In the genomic region with DNA sequence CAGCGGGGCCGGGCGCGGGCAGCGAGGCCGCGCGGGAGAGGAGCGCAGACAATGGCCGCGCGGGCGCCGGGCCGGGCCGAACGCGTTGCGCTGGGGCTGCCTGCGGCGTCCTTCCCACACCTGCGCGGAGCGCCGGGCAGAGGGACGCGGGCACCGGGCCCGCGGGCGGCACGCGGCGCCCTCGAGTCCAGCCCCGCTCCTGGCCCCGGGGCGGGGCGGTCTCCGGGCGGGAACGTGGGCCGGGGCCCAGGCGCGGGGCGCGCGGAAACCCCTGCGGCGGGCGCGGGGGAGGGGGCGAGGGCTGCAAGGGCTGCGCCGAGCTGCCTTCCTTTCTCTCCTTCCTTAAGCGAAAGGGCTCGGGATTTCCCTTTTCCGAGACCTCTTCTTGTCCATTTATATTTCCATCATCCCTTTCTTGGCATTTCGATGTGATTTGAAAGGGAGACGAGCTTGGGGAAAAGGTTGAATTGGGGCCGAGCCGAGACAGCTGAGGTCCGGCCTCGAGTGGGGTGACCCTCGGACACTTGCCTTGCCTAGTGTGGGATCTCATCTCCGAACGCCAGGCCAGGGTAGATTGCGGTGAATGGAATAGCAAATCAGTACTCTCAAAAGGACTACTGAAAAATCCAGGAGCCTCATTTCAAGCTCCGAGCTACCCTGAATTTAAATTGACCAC, we compare ENCODE assay signal across 1 cellular context.
TF ChIP-seq lines count a peak whose summit lies in the region.

No MANE protein-coding gene starts in this region.

TF ChIP-seq in HepG2, 621 proteins besides CTCF, POLR2A, EP300 and RAD21 (continued from another document and continues in another):
- TF ChIP-seq, protein P1, sequence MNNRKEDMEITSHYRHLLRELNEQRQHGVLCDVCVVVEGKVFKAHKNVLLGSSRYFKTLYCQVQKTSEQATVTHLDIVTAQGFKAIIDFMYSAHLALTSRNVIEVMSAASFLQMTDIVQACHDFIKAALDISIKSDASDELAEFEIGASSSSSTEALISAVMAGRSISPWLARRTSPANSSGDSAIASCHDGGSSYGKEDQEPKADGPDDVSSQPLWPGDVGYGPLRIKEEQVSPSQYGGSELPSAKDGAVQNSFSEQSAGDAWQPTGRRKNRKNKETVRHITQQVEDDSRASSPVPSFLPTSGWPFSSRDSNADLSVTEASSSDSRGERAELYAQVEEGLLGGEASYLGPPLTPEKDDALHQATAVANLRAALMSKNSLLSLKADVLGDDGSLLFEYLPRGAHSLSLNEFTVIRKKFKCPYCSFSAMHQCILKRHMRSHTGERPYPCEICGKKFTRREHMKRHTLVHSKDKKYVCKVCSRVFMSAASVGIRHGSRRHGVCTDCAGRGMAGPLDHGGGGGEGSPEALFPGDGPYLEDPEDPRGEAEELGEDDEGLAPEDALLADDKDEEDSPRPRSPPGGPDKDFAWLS (CRISPR knock-in tag; IDR thresholded peaks at IDR 0.05; ENCODE audit: borderline replicate concordance), result no peak
- TF ChIP-seq ZNF207 (IDR thresholded peaks at IDR 0.05; ENCODE audit: borderline replicate concordance) (no peak), ZNF136 (CRISPR knock-in tag; IDR thresholded peaks at IDR 0.05; ENCODE audit: low read depth) (no peak), SRSF4 (IDR thresholded peaks at IDR 0.05; ENCODE audit: low read depth, low read length, poor library complexity, severe bottlenecking) (no peak), GFI1 (CRISPR knock-in tag; IDR thresholded peaks at IDR 0.05; ENCODE audit: borderline replicate concordance) (peak; percentile 7; the same call in 1 of the 2 replicates), SATB2 (CRISPR knock-in tag; IDR thresholded peaks at IDR 0.05) (no peak), NFIC (IDR thresholded peaks at IDR 0.05; ENCODE audit: low read length) (no peak), ZKSCAN5 (CRISPR knock-in tag; IDR thresholded peaks at IDR 0.05) (no peak), ZFP82 (CRISPR knock-in tag; IDR thresholded peaks at IDR 0.05; ENCODE audit: borderline replicate concordance) (no peak), GATA4 (IDR thresholded peaks at IDR 0.05; ENCODE audit: borderline replicate concordance, low read depth) (no peak), ARNTL (CRISPR knock-in tag; IDR thresholded peaks at IDR 0.05) (no peak), NR2C2 (CRISPR knock-in tag; IDR thresholded peaks at IDR 0.05; ENCODE audit: borderline replicate concordance) (no peak), KMT2B (CRISPR knock-in tag; IDR thresholded peaks at IDR 0.05) (no peak), MYNN (CRISPR knock-in tag; IDR thresholded peaks at IDR 0.05; ENCODE audit: low read depth) (no peak), REXO4 (CRISPR knock-in tag; IDR thresholded peaks at IDR 0.05; ENCODE audit: borderline replicate concordance) (no peak), ZNF570 (CRISPR knock-in tag; IDR thresholded peaks at IDR 0.05; ENCODE audit: borderline replicate concordance) (no peak), SAP130 (CRISPR knock-in tag; IDR thresholded peaks at IDR 0.05; ENCODE audit: low read depth) (no peak), ZNF251 (CRISPR knock-in tag; IDR thresholded peaks at IDR 0.05) (no peak), MZF1 (CRISPR knock-in tag; IDR thresholded peaks at IDR 0.05; ENCODE audit: borderline replicate concordance) (no peak), RXRA (CRISPR knock-in tag; IDR thresholded peaks at IDR 0.05) (no peak), RBAK (CRISPR knock-in tag; IDR thresholded peaks at IDR 0.05) (no peak), EZH2 (conservative IDR thresholded peaks at IDR 0.05; ENCODE audit: low read depth, low read length) (no peak), GABPA (IDR thresholded peaks at IDR 0.05; ENCODE audit: low read depth, low read length) (no peak), GABPA (CRISPR knock-in tag; IDR thresholded peaks at IDR 0.05; ENCODE audit: low read depth) (no peak), ZSCAN22 (CRISPR knock-in tag; IDR thresholded peaks at IDR 0.05) (no peak), ZNF33B (CRISPR knock-in tag; IDR thresholded peaks at IDR 0.05) (0 out of 2 replicates have a peak, but pooled peaks have one; percentile 29), KDM5A (IDR thresholded peaks at IDR 0.05; ENCODE audit: borderline replicate concordance, low read length) (no peak), RFXAP (CRISPR knock-in tag; IDR thresholded peaks at IDR 0.05; ENCODE audit: borderline replicate concordance) (no peak), PCBP1 (IDR thresholded peaks at IDR 0.05; ENCODE audit: borderline replicate concordance, low read depth, low read length) (no peak), NONO (IDR thresholded peaks at IDR 0.05) (no peak), NONO (CRISPR knock-in tag; conservative IDR thresholded peaks at IDR 0.05) (no peak; the same call in 1 of the 2 replicates), PHF5A (CRISPR knock-in tag; IDR thresholded peaks at IDR 0.05; ENCODE audit: low read depth, unreplicated experiment) (no peak), ZBTB42 (CRISPR knock-in tag; IDR thresholded peaks at IDR 0.05) (no peak), ATF1 (CRISPR knock-in tag; IDR thresholded peaks at IDR 0.05) (no peak), SP1 (IDR thresholded peaks at IDR 0.05) (no peak), SP1 (CRISPR knock-in tag; IDR thresholded peaks at IDR 0.05) (no peak), BRD4 (CRISPR knock-in tag; IDR thresholded peaks at IDR 0.05) (no peak), EEA1 (CRISPR knock-in tag; IDR thresholded peaks at IDR 0.05; ENCODE audit: borderline replicate concordance) (no peak)
- TF ChIP-seq, protein P2, sequence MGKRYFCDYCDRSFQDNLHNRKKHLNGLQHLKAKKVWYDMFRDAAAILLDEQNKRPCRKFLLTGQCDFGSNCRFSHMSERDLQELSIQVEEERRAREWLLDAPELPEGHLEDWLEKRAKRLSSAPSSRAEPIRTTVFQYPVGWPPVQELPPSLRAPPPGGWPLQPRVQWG (CRISPR knock-in tag; IDR thresholded peaks at IDR 0.05; ENCODE audit: borderline replicate concordance, low read depth), result no peak
- TF ChIP-seq, protein P3, sequence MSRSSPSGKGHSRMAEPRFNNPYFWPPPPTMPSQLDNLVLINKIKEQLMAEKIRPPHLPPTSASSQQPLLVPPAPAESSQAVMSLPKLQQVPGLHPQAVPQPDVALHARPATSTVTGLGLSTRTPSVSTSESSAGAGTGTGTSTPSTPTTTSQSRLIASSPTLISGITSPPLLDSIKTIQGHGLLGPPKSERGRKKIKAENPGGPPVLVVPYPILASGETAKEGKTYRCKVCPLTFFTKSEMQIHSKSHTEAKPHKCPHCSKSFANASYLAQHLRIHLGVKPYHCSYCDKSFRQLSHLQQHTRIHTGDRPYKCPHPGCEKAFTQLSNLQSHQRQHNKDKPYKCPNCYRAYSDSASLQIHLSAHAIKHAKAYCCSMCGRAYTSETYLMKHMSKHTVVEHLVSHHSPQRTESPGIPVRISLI (CRISPR knock-in tag; IDR thresholded peaks at IDR 0.05; ENCODE audit: borderline replicate concordance), result no peak
- TF ChIP-seq, protein P4, sequence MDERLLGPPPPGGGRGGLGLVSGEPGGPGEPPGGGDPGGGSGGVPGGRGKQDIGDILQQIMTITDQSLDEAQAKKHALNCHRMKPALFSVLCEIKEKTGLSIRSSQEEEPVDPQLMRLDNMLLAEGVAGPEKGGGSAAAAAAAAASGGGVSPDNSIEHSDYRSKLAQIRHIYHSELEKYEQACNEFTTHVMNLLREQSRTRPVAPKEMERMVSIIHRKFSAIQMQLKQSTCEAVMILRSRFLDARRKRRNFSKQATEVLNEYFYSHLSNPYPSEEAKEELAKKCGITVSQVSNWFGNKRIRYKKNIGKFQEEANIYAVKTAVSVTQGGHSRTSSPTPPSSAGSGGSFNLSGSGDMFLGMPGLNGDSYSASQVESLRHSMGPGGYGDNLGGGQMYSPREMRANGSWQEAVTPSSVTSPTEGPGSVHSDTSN (CRISPR knock-in tag; IDR thresholded peaks at IDR 0.05), result no peak
- TF ChIP-seq, protein P5, sequence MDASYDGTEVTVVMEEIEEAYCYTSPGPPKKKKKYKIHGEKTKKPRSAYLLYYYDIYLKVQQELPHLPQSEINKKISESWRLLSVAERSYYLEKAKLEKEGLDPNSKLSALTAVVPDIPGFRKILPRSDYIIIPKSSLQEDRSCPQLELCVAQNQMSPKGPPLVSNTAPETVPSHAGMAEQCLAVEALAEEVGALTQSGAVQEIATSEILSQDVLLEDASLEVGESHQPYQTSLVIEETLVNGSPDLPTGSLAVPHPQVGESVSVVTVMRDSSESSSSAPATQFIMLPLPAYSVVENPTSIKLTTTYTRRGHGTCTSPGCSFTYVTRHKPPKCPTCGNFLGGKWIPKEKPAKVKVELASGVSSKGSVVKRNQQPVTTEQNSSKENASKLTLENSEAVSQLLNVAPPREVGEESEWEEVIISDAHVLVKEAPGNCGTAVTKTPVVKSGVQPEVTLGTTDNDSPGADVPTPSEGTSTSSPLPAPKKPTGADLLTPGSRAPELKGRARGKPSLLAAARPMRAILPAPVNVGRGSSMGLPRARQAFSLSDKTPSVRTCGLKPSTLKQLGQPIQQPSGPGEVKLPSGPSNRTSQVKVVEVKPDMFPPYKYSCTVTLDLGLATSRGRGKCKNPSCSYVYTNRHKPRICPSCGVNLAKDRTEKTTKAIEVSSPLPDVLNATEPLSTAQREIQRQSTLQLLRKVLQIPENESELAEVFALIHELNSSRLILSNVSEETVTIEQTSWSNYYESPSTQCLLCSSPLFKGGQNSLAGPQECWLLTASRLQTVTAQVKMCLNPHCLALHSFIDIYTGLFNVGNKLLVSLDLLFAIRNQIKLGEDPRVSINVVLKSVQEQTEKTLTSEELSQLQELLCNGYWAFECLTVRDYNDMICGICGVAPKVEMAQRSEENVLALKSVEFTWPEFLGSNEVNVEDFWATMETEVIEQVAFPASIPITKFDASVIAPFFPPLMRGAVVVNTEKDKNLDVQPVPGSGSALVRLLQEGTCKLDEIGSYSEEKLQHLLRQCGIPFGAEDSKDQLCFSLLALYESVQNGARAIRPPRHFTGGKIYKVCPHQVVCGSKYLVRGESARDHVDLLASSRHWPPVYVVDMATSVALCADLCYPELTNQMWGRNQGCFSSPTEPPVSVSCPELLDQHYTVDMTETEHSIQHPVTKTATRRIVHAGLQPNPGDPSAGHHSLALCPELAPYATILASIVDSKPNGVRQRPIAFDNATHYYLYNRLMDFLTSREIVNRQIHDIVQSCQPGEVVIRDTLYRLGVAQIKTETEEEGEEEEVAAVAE (CRISPR knock-in tag; IDR thresholded peaks at IDR 0.05; ENCODE audit: borderline replicate concordance), result 0 out of 2 replicates have a peak, but pooled peaks have one; percentile 18
- TF ChIP-seq, protein P6, sequence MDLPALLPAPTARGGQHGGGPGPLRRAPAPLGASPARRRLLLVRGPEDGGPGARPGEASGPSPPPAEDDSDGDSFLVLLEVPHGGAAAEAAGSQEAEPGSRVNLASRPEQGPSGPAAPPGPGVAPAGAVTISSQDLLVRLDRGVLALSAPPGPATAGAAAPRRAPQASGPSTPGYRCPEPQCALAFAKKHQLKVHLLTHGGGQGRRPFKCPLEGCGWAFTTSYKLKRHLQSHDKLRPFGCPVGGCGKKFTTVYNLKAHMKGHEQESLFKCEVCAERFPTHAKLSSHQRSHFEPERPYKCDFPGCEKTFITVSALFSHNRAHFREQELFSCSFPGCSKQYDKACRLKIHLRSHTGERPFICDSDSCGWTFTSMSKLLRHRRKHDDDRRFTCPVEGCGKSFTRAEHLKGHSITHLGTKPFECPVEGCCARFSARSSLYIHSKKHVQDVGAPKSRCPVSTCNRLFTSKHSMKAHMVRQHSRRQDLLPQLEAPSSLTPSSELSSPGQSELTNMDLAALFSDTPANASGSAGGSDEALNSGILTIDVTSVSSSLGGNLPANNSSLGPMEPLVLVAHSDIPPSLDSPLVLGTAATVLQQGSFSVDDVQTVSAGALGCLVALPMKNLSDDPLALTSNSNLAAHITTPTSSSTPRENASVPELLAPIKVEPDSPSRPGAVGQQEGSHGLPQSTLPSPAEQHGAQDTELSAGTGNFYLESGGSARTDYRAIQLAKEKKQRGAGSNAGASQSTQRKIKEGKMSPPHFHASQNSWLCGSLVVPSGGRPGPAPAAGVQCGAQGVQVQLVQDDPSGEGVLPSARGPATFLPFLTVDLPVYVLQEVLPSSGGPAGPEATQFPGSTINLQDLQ (CRISPR knock-in tag; IDR thresholded peaks at IDR 0.05), result peak; percentile 26; the same call in 1 of the 2 replicates
- TF ChIP-seq, protein P7, sequence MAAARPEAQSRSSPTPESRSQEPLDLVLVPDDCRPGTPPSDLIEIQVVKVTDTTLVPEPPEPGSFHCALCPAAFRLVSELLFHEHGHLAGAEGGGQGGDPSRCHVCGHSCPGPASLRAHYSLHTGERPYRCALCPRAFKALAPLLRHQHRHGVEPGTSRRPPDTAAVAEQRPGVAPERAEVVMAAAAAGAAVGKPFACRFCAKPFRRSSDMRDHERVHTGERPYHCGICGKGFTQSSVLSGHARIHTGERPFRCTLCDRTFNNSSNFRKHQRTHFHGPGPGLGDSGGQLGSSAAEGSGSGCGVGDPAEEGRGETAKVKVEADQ (CRISPR knock-in tag; IDR thresholded peaks at IDR 0.05; ENCODE audit: borderline replicate concordance), result no peak
- TF ChIP-seq, protein P8, sequence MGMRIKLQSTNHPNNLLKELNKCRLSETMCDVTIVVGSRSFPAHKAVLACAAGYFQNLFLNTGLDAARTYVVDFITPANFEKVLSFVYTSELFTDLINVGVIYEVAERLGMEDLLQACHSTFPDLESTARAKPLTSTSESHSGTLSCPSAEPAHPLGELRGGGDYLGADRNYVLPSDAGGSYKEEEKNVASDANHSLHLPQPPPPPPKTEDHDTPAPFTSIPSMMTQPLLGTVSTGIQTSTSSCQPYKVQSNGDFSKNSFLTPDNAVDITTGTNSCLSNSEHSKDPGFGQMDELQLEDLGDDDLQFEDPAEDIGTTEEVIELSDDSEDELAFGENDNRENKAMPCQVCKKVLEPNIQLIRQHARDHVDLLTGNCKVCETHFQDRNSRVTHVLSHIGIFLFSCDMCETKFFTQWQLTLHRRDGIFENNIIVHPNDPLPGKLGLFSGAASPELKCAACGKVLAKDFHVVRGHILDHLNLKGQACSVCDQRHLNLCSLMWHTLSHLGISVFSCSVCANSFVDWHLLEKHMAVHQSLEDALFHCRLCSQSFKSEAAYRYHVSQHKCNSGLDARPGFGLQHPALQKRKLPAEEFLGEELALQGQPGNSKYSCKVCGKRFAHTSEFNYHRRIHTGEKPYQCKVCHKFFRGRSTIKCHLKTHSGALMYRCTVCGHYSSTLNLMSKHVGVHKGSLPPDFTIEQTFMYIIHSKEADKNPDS (CRISPR knock-in tag; IDR thresholded peaks at IDR 0.05), result no peak
- TF ChIP-seq, protein P9, sequence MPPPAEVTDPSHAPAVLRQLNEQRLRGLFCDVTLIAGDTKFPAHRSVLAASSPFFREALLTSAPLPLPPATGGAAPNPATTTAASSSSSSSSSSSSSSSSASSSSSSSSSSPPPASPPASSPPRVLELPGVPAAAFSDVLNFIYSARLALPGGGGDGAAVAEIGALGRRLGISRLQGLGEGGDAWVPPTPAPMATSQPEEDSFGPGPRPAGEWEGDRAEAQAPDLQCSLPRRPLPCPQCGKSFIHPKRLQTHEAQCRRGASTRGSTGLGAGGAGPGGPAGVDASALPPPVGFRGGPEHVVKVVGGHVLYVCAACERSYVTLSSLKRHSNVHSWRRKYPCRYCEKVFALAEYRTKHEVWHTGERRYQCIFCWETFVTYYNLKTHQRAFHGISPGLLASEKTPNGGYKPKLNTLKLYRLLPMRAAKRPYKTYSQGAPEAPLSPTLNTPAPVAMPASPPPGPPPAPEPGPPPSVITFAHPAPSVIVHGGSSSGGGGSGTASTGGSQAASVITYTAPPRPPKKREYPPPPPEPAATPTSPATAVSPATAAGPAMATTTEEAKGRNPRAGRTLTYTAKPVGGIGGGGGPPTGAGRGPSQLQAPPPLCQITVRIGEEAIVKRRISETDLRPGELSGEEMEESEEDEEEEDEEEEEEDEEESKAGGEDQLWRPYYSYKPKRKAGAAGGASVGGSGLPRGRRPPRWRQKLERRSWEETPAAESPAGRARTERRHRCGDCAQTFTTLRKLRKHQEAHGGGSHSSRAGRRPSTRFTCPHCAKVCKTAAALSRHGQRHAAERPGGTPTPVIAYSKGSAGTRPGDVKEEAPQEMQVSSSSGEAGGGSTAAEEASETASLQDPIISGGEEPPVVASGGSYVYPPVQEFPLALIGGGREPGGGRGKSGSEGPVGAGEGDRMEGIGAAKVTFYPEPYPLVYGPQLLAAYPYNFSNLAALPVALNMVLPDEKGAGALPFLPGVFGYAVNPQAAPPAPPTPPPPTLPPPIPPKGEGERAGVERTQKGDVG (CRISPR knock-in tag; IDR thresholded peaks at IDR 0.05; ENCODE audit: borderline replicate concordance), result no peak
